Comparison of ENCODE assay signal across 12 cellular contexts in the genomic region with DNA sequence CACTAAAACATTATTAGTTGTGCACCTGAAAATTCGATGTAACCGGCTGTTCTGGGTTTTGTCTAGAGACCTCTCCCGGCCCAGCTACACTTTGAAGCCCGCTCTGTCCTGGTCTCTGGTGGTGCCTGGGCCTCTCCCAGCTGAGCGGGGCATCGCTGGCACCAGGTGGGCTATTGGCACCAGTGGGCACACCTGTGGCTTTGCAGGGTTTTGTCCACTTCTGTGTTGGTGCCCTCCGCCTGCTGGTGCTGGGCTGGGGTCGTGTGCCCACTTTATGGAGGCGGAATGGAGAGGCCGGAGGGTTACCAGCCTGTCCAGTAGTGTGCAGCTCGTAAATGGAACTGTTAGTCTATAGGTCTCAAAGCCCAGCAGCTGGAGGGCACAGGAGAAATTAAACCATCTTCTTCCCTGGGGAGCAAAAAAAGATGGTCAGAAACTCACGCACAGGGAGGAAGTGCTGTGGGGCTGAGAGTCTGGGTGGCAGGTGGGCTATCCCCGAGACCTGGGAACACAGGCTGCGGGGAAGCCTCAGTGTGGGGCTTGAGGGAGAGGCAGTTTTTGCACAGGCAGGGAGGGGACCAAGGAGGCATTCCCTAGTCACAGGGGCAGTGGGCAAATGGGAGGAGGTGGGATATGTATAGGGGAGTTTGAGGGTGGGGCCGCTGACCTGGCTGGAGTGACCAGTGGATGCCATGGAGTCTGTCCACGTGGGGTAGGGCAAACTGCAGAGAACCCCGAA. TPM values are rescaled to one million over a fixed set of nuclear protein-coding genes. Genes with fewer than 3 reads are reported as not detected.
DNase-seq lines count a peak whose midpoint lies in the region; ATAC-seq and TF ChIP-seq lines count a peak whose summit lies in the region.
"Had no signal": no experiment of that assay in that cellular context is flagged by ENCODE, and none has a peak within 500 bp of the region (broad histone marks: within the 10 kb centered on the region; RNA-seq: fewer than 3 reads in every experiment).

No MANE protein-coding gene starts in this region.

- no peak for TF ChIP-seq CTCF in H9 (conservative IDR thresholded peaks at IDR 0.05)
- no peak for TF ChIP-seq CTCF in ascending aorta (IDR thresholded peaks at IDR 0.05)
- TF ChIP-seq CTCF in foreskin fibroblast (IDR thresholded peaks at IDR 0.05; ENCODE audit: low read depth, low read length), result no peak

- H3T11ph ChIP-seq in H9 (ENCODE audit: low read length), result no peak overlapping the region

- H3K79me2 ChIP-seq in H9 (ENCODE audit: insufficient read depth, low read length), result peaks cover 21% of the 10 kb centered on the region; the same call in 1 of the 2 replicates

- no peak overlapping the region for H2AFZ ChIP-seq in H9 (ENCODE audit: low read length)

- H3K27me3 ChIP-seq in H9 (ENCODE audit: insufficient read depth, low read length) (no peaks in the 10 kb centered on the region), ascending aorta (no peaks in the 10 kb centered on the region), layer of hippocampus (ENCODE audit: control insufficient read depth, insufficient read depth, low read length) (no peaks in the 10 kb centered on the region), skeletal muscle satellite cell (ENCODE audit: control insufficient read depth, insufficient read depth, low read length) (no peaks in the 10 kb centered on the region)

- H4K20me1 ChIP-seq in H9 (ENCODE audit: control insufficient read depth, insufficient read depth, insufficient read length), result peaks cover 2% of the 10 kb centered on the region

- peak overlapping the region; percentile 15; the same call in 1 of the 2 replicates for H3K4ac ChIP-seq in H9 (ENCODE audit: low read depth, low read length)

- H3K4me3 Mint-ChIP-seq in H9, result no peak overlapping the region

- H2BK20ac ChIP-seq in H9 (ENCODE audit: low read depth, low read length, poor library complexity, severe bottlenecking), result no peak overlapping the region

- H2BK5ac ChIP-seq in H9 (ENCODE audit: insufficient read length, low read length), result no peak overlapping the region

- ATAC-seq in GM19455 (IDR thresholded peaks at IDR 0.05; ENCODE audit: unreplicated experiment), result no peak
- ATAC-seq: GM12878 had no signal

- H3K36me3 ChIP-seq in ascending aorta (no peaks in the 10 kb centered on the region), skeletal muscle satellite cell (ENCODE audit: insufficient read depth, low read length) (peaks cover 24% of the 10 kb centered on the region)

- no peak overlapping the region for H3K4me2 ChIP-seq in H9 (ENCODE audit: insufficient read depth, insufficient read length, low read length)
- H3K4me2 ChIP-seq in skeletal muscle satellite cell (ENCODE audit: low read length), result peak overlapping the region; percentile 75

- H3K4me3 ChIP-seq in ascending aorta (peak overlapping the region in 1 of 2 donors; percentile 12), skeletal muscle satellite cell (ENCODE audit: low read length) (peak overlapping the region; percentile 48), foreskin fibroblast (ENCODE audit: low read depth in 1 of 2, low read length in 2 of 2) (no peak overlapping the region)
- H3K4me3 ChIP-seq: GM12878 had no signal

- H3K14ac ChIP-seq in H9 (ENCODE audit: insufficient read depth, low read length), result no peak overlapping the region

- H3K79me1 ChIP-seq in H9 (ENCODE audit: insufficient read depth, low read depth, low read length, poor library complexity, severe bottlenecking), result no peaks in the 10 kb centered on the region

- peak overlapping the region; percentile 27 for H3K18ac ChIP-seq in H9 (ENCODE audit: insufficient read length, low read depth, low read length)

- intact Hi-C loops in ascending aorta (cut with DNase I), result loop anchor here (5.0 to 10.0 kb wide), 2 partner anchors 70 to 513 kb away; partner anchors contain the start of gene AGAP1

- H3K9me3 ChIP-seq in H9 (ENCODE audit: control insufficient read depth, low read depth, low read length) (no peaks in the 10 kb centered on the region), ascending aorta (no peaks in the 10 kb centered on the region), skeletal muscle satellite cell (replicated peaks; ENCODE audit: low read length) (no peaks in the 10 kb centered on the region)

- H3K56ac ChIP-seq in H9 (ENCODE audit: insufficient read length, low read depth, low read length), result no peak overlapping the region

- H3K4me1 Mint-ChIP-seq in H9, result peaks cover 70 to 72% of the 10 kb centered on the region in 2 experiments

- no peak for DNase-seq in H9
- DNase-seq in ascending aorta (ENCODE audit: low spot score in 2 of 2), result no peak
- DNase-seq in foreskin fibroblast, result no peak
- no peak for DNase-seq in NCI-H524 (lab: John Stamatoyannopoulos, UW)
- no peak for DNase-seq in cerebellum (ENCODE audit: low spot score)
- DNase-seq: Karpas-422; naive B cell; stimulated activated CD4-positive, alpha-beta T cell treated with anti-CD3 and anti-CD28 coated beads, Interleukin-4, amount 100 ng/mL, for 24 hours had no signal

- peak overlapping the region in 2 of 3 experiments; percentile 78 to 92; a peak in 6 of 7 replicates for H3K27ac Mint-ChIP-seq in H9

- peak overlapping the region; percentile 36 for H4K91ac ChIP-seq in H9 (ENCODE audit: insufficient read length, low read depth, low read length)

- H3K23ac ChIP-seq in H9 (ENCODE audit: insufficient read length, low read depth, low read length), result no peak overlapping the region

- H3K9me3 Mint-ChIP-seq in H9, result peaks cover 10% of the 10 kb centered on the region in 2 experiments

- no peak overlapping the region for H2BK12ac ChIP-seq in H9 (ENCODE audit: insufficient read length, low read depth, low read length)

- peaks cover 17% of the 10 kb centered on the region for H3K4me1 ChIP-seq in H9 (ENCODE audit: insufficient read depth, low read length)
- H3K4me1 ChIP-seq in ascending aorta, result peaks cover 9 to 42% of the 10 kb centered on the region in 2 donors
- H3K4me1 ChIP-seq in skeletal muscle satellite cell (ENCODE audit: control insufficient read depth, insufficient read depth, low read length), result peaks cover 63% of the 10 kb centered on the region

- WGBS in H9 (ENCODE audit: extremely low coverage, insufficient read length, low lambda C conversion rate), result no CpG with 5 or more reads among the region's 17 CpGs

- no peak overlapping the region for H4K8ac ChIP-seq in H9 (replicated peaks; ENCODE audit: insufficient read length, low read depth, low read length)

- peak overlapping the region; percentile 26 for H2BK120ac ChIP-seq in H9 (ENCODE audit: low read depth, low read length, poor library complexity, severe bottlenecking)

- H3K23me2 ChIP-seq in H9 (ENCODE audit: insufficient read length, low read depth, low read length, poor library complexity, severe bottlenecking), result peaks cover 5% of the 10 kb centered on the region

- no peak overlapping the region for H2BK15ac ChIP-seq in H9 (ENCODE audit: low read depth, low read length)

- no peak overlapping the region for H4K5ac ChIP-seq in H9 (ENCODE audit: insufficient read length, low read depth, low read length)

- H3K9ac ChIP-seq in H9 (ENCODE audit: extremely low read depth, insufficient read length, low read length) (no peak overlapping the region), skeletal muscle satellite cell (ENCODE audit: low read depth, low read length) (peak overlapping the region; percentile 82)

- no peak overlapping the region for H2AK5ac ChIP-seq in H9 (ENCODE audit: insufficient read length, low read length)

- H3K27me3 Mint-ChIP-seq in H9 (ENCODE audit: low read depth), result no peaks in the 10 kb centered on the region

- H3K36me3 Mint-ChIP-seq in H9 (ENCODE audit: insufficient read depth in 1 of 3, low read depth in 3 of 3), result peaks cover 21 to 38% (median 31%) of the 10 kb centered on the region in 3 experiments
- H3K36me3 Mint-ChIP-seq: naive B cell had no signal

- peak overlapping the region; percentile 96 for H3K27ac ChIP-seq in H9 (ENCODE audit: insufficient read length, low read depth, low read length)
- peak overlapping the region; percentile 57 to 90 for H3K27ac ChIP-seq in ascending aorta
- peak overlapping the region; percentile 43 for H3K27ac ChIP-seq in layer of hippocampus (ENCODE audit: low read depth, low read length)

RNA-seq across cellular contexts. Expression of gene SH3BP4, which starts 30.4 kb away (rescaled TPM):
- total RNA-seq in H9 (2021), result 88.5 and 93.8 TPM in 2 replicates
- 36.7 TPM for total RNA-seq in ascending aorta
- total RNA-seq in skeletal muscle satellite cell (2012; rRNA removed), result 28.9 and 35.2 TPM in 2 replicates
- 19.7 TPM for total RNA-seq in cerebellum

Comparison
In these comparisons a context has a peak if more than half of its experiments do, and no peak if none do; other contexts are left out.
1. H3K27ac ChIP-seq: peak in every context shown above with its lines; median percentile 96 in H9; 74 in ascending aorta; 43 in layer of hippocampus.